ENCODE assay signal across 7 cellular contexts in genomic region chr14:31052905-31053586, GRCh38. TPM values are rescaled to one million over a fixed set of nuclear protein-coding genes. Genes with fewer than 3 reads are reported as not detected.
DNase-seq lines count a peak whose midpoint lies in the region; ATAC-seq, FAIRE-seq and TF ChIP-seq lines count a peak whose summit lies in the region.
"Not testable (repeated sequence)": the region's sequence is repeated elsewhere in the genome, so short reads cannot be mapped to it uniquely, and the experiment has no call there.

No MANE protein-coding gene starts in this region.

- not testable (repeated sequence) for TF ChIP-seq POLR2A in lower leg skin (IDR thresholded peaks at IDR 0.05)

- H3F3A ChIP-seq in GM23248 (ENCODE audit: insufficient read depth): not testable (repeated sequence)

- not testable (repeated sequence) for H2AFZ ChIP-seq in GM23248

- not testable (repeated sequence) for H3K36me3 ChIP-seq in GM23248 (ENCODE audit: low read depth); left ventricle myocardium inferior; pancreas; subcutaneous abdominal adipose tissue (ENCODE audit: control insufficient read depth in 5 of 5, insufficient read depth in 5 of 5, low read length in 5 of 5)

- intact Hi-C loops in left ventricle myocardium inferior (cut with micrococcal nuclease); lower leg skin (cut with DNase I; ENCODE audit: low total_unique reads); pancreas (cut with DNase I): not testable (repeated sequence)

- not testable (repeated sequence) for H3K9me3 ChIP-seq in GM23248 (ENCODE audit: low read depth); left ventricle myocardium inferior (replicated peaks); pancreas; subcutaneous abdominal adipose tissue (ENCODE audit: control insufficient read depth in 5 of 5, low read length in 5 of 5)

- in situ Hi-C loops in GM23248 (cut with MboI): not testable (repeated sequence)

- not testable (repeated sequence) for H3K4me3 ChIP-seq in GM23248; fibroblast of mammary gland (ENCODE audit: control insufficient read depth, low read depth, low read length); left ventricle myocardium inferior; lower leg skin (ENCODE audit: low read depth, poor library complexity, severe bottlenecking); pancreas; subcutaneous abdominal adipose tissue (ENCODE audit: low read depth in 1 of 5, low read length in 5 of 5)

- FAIRE-seq in pancreas (lab: Jason Lieb, UNC): not testable (repeated sequence)

- not testable (repeated sequence) for H3K27me3 ChIP-seq in GM23248 (replicated peaks; ENCODE audit: insufficient read depth); left ventricle myocardium inferior (ENCODE audit: low read depth); pancreas; subcutaneous abdominal adipose tissue (ENCODE audit: control insufficient read depth in 5 of 5, insufficient read depth in 4 of 5, low read length in 5 of 5)

- not testable (repeated sequence) for H4K20me1 ChIP-seq in GM23248 (ENCODE audit: insufficient read depth)

- TF ChIP-seq CTCF in fibroblast of mammary gland (conservative IDR thresholded peaks at IDR 0.05; ENCODE audit: control insufficient read depth, insufficient read depth, low read depth, low read length); left ventricle myocardium inferior (IDR thresholded peaks at IDR 0.05; ENCODE audit: borderline replicate concordance); lower leg skin (IDR thresholded peaks at IDR 0.05); pancreas (IDR thresholded peaks at IDR 0.05): not testable (repeated sequence)

- H3K4me1 ChIP-seq in GM23248 (ENCODE audit: insufficient read depth); pancreas: not testable (repeated sequence)
- peaks cover 28% of the 10 kb centered on the region for H3K4me1 ChIP-seq in left ventricle myocardium inferior
- peaks cover 2 to 18% (median 7%) of the 10 kb centered on the region in 5 donors for H3K4me1 ChIP-seq in subcutaneous abdominal adipose tissue (ENCODE audit: control insufficient read depth in 5 of 5, insufficient read depth in 5 of 5, low read length in 5 of 5)

- not testable (repeated sequence) for H3K79me2 ChIP-seq in GM23248 (ENCODE audit: insufficient read depth)

- DNase-seq in GM23248 (peak; percentile 32), amniotic epithelial cell (ENCODE audit: low read depth) (peak; percentile 15), fibroblast of mammary gland (ENCODE audit: low read depth) (peak; percentile 73), left ventricle myocardium inferior (peak; percentile 80), lower leg skin (ENCODE audit: low spot score in 2 of 2) (peak; percentile 61 to 88), pancreas (peak in 5 of 6 donors; percentile 39 to 55 (median 50))

- not testable (repeated sequence) for H3K9ac ChIP-seq in GM23248; subcutaneous abdominal adipose tissue (ENCODE audit: low read length in 5 of 5)

- ATAC-seq in pancreas: peak in 3 of 4 donors; percentile 63 to 79 (median 68)

- not testable (repeated sequence) for H3K27ac ChIP-seq in GM23248
- H3K27ac ChIP-seq in left ventricle myocardium inferior (replicated peaks): peak overlapping the region; percentile 53
- peak overlapping the region in 1 of 4 donors; percentile 17 for H3K27ac ChIP-seq in pancreas
- H3K27ac ChIP-seq in subcutaneous abdominal adipose tissue (ENCODE audit: low read depth, low read length): peak overlapping the region; percentile 16

- 30 to 36% methylated on average over 9 of the region's 9 CpGs for WGBS in GM23248 (ENCODE audit: low coverage in 1 of 2, low lambda C conversion rate in 2 of 2, missing lambda C conversion rate in 2 of 2), 2 experiments
- 64 to 69% methylated on average over 9 of the region's 9 CpGs for WGBS in lower leg skin, 2 donors
- 52 to 62% methylated on average over 8 to 9 of the region's 9 CpGs for WGBS in pancreas, 2 donors

- not testable (repeated sequence) for H3K9me2 ChIP-seq in GM23248 (ENCODE audit: insufficient read depth)

- H3K4me2 ChIP-seq in GM23248 (ENCODE audit: unreplicated experiment): peak overlapping the region; percentile 25

RNA-seq across cellular contexts. Expression of gene STRN3, which starts 26.9 kb away (rescaled TPM):
- total RNA-seq in GM23248 (2014; rRNA removed; shearing (Covaris generic)): 31.6 and 44.2 TPM in 2 replicates
- polyA plus RNA-seq in GM23248 (2016; fragmentation: Nextera tagmentation; extraction: Ambion mirVana) (25.6 TPM in 2 replicates), pancreas (10 to 100 TPM in 1 of 2 donors, 1 to 10 TPM in 1; 7.3 to 11.5 TPM)
- total RNA-seq in left ventricle myocardium inferior (48.7 TPM), lower leg skin (10 to 100 TPM; 28.3 to 48.8 (median 38.1) TPM), pancreas (10 to 100 TPM in 5 of 6 donors, 1 to 10 TPM in 1; 9.7 to 21.5 (median 11.7) TPM)

RNA-seq across cellular contexts. Expression of gene AP4S1, which starts 27.6 kb away (rescaled TPM):
- 8.7 and 9.9 TPM in 2 replicates for total RNA-seq in GM23248 (2014; rRNA removed; shearing (Covaris generic))
- 6.3 and 7.7 TPM in 2 replicates for polyA plus RNA-seq in GM23248 (2016; fragmentation: Nextera tagmentation; extraction: Ambion mirVana)
- total RNA-seq in left ventricle myocardium inferior: 8.1 TPM
- 10 to 100 TPM in 2 of 4 donors, 1 to 10 TPM in 2; 6.0 to 15.0 (median 10.5) TPM for total RNA-seq in lower leg skin
- total RNA-seq in pancreas: 1 to 10 TPM; 2.8 to 5.6 (median 3.8) TPM
- 1 to 10 TPM; 5.0 to 5.6 TPM for polyA plus RNA-seq in pancreas

Comparison
In these comparisons a context has a peak if more than half of its experiments do, and no peak if none do; other contexts are left out.
1. DNase-seq: peak in every context shown above with its lines; median percentile 80 in left ventricle myocardium inferior; 74 in lower leg skin; 73 in fibroblast of mammary gland; 50 in pancreas; 32 in GM23248; 15 in amniotic epithelial cell.